ENCODE assay signal across 7 cellular contexts in the genomic region with DNA sequence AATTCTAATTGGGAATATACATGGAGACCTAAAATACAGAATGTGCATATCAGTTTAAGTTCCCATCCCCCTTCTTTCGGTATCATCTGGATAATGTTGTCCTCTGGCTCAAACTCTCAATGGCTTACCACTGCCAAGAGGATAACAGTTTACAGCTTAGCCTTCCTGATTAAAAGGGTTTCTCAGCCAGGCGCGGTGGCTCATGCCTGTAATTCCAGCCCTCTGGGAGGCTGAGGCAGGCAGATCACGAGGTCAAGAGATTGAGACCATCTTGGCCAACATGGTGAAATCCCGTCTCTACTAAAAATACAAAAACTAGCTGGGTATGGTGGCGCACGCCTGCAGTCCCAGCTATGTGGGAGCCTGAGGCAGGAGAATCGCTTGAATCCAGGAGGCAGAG. TPM values are rescaled to one million over a fixed set of nuclear protein-coding genes. Genes with fewer than 3 reads are reported as not detected.
DNase-seq lines count a peak whose midpoint lies in the region; ATAC-seq, FAIRE-seq and TF ChIP-seq lines count a peak whose summit lies in the region.
"Not testable (repeated sequence)": the region's sequence is repeated elsewhere in the genome, so short reads cannot be mapped to it uniquely, and the experiment has no call there.

No MANE protein-coding gene starts in this region.

- not testable (repeated sequence) for H3K4me3 Mint-ChIP-seq in T-helper 1 cell treated with Interleukin-12 subunit alpha and Interleukin-12 subunit beta and Interleukin-4 antibody, amounts not matched to agents 30 μg/mL and 1 μg/mL, for 36 hours; activated T-helper 1 cell treated with anti-CD3 and anti-CD28 coated beads, Interleukin-12 subunit alpha, Interleukin-12 subunit beta, Interleukin-2, Interleukin-4 antibody, amounts not matched to agents 30 ng/mL and 10 ng/mL and 1 ng/mL, durations not matched to agents 14 hours and 24 hours and 36 hours

- H3K27me3 Mint-ChIP-seq in T-helper 1 cell treated with Interleukin-12 subunit alpha and Interleukin-12 subunit beta and Interleukin-4 antibody, amounts not matched to agents 30 μg/mL and 1 μg/mL, for 36 hours (ENCODE audit: low read depth); activated T-helper 1 cell treated with anti-CD3 and anti-CD28 coated beads, Interleukin-12 subunit alpha, Interleukin-12 subunit beta, Interleukin-2, Interleukin-4 antibody, amounts not matched to agents 30 ng/mL and 10 ng/mL and 1 ng/mL, durations not matched to agents 14 hours and 24 hours and 36 hours (ENCODE audit: insufficient read depth): not testable (repeated sequence)

- H3K4me2 ChIP-seq in mesenchymal stem cell (ENCODE audit: low read length, poor library complexity, severe bottlenecking): not testable (repeated sequence)

- H3K23ac ChIP-seq in mesenchymal stem cell (ENCODE audit: low read length in 2 of 2): not testable (repeated sequence)

- H3K4me1 ChIP-seq in heart left ventricle (peaks cover 0 to 55% (median 39%) of the 10 kb centered on the region in 12 donors), sigmoid colon (peaks cover 0 to 58% (median 50%) of the 10 kb centered on the region in 4 donors)
- not testable (repeated sequence) for H3K4me1 ChIP-seq in mesenchymal stem cell (ENCODE audit: control insufficient read depth, insufficient read depth, low read depth, low read length)

- not testable (repeated sequence) for H3K4ac ChIP-seq in mesenchymal stem cell (ENCODE audit: low read depth in 1 of 2, low read length in 2 of 2)

- H3K27ac ChIP-seq in coronary artery; mesenchymal stem cell (ENCODE audit: low read length, poor library complexity, severe bottlenecking): not testable (repeated sequence)
- H3K27ac ChIP-seq in heart left ventricle (peak overlapping the region in 10 of 12 donors; percentile 8 to 80 (median 46)), sigmoid colon (peak overlapping the region in 3 of 4 donors; percentile 25 to 60 (median 59))

- not testable (repeated sequence) for H3K18ac ChIP-seq in mesenchymal stem cell (ENCODE audit: low read depth in 1 of 2, low read length in 2 of 2)

- H3K14ac ChIP-seq in mesenchymal stem cell (ENCODE audit: low read length in 2 of 2): not testable (repeated sequence)

- H3K4me1 Mint-ChIP-seq in T-helper 1 cell treated with Interleukin-12 subunit alpha and Interleukin-12 subunit beta and Interleukin-4 antibody, amounts not matched to agents 30 μg/mL and 1 μg/mL, for 36 hours (ENCODE audit: low read depth): peaks cover 40% of the 10 kb centered on the region
- peaks cover 46% of the 10 kb centered on the region for H3K4me1 Mint-ChIP-seq in activated T-helper 1 cell treated with anti-CD3 and anti-CD28 coated beads, Interleukin-12 subunit alpha, Interleukin-12 subunit beta, Interleukin-2, Interleukin-4 antibody, amounts not matched to agents 30 ng/mL and 10 ng/mL and 1 ng/mL, durations not matched to agents 14 hours and 24 hours and 36 hours (ENCODE audit: low read depth)

- 50 to 60% (median 60%) methylated on average over 8 of the region's 8 CpGs for WGBS in heart left ventricle, 4 donors
- WGBS in mesenchymal stem cell: 98% methylated on average over 7 of the region's 8 CpGs
- 89 to 90% methylated on average over 8 of the region's 8 CpGs for WGBS in sigmoid colon, 2 donors

- not testable (repeated sequence) for H3K27me3 ChIP-seq in heart left ventricle; mesenchymal stem cell (ENCODE audit: control insufficient read depth in 1 of 2, insufficient read depth in 1 of 2, low read length in 2 of 2); sigmoid colon

- peaks cover 30% of the 10 kb centered on the region for H3K36me3 Mint-ChIP-seq in T-helper 1 cell treated with Interleukin-12 subunit alpha and Interleukin-12 subunit beta and Interleukin-4 antibody, amounts not matched to agents 30 μg/mL and 1 μg/mL, for 36 hours (ENCODE audit: low read depth)
- H3K36me3 Mint-ChIP-seq in activated T-helper 1 cell treated with anti-CD3 and anti-CD28 coated beads, Interleukin-12 subunit alpha, Interleukin-12 subunit beta, Interleukin-2, Interleukin-4 antibody, amounts not matched to agents 30 ng/mL and 10 ng/mL and 1 ng/mL, durations not matched to agents 14 hours and 24 hours and 36 hours (ENCODE audit: low read depth): peaks cover 29% of the 10 kb centered on the region

- H2BK12ac ChIP-seq in mesenchymal stem cell (ENCODE audit: low read length in 2 of 2): not testable (repeated sequence)

- peak overlapping the region; percentile 49 for H3K27ac Mint-ChIP-seq in T-helper 1 cell treated with Interleukin-12 subunit alpha and Interleukin-12 subunit beta and Interleukin-4 antibody, amounts not matched to agents 30 μg/mL and 1 μg/mL, for 36 hours
- H3K27ac Mint-ChIP-seq in activated T-helper 1 cell treated with anti-CD3 and anti-CD28 coated beads, Interleukin-12 subunit alpha, Interleukin-12 subunit beta, Interleukin-2, Interleukin-4 antibody, amounts not matched to agents 30 ng/mL and 10 ng/mL and 1 ng/mL, durations not matched to agents 14 hours and 24 hours and 36 hours: peak overlapping the region; percentile 5

- not testable (repeated sequence) for H4K91ac ChIP-seq in mesenchymal stem cell (ENCODE audit: low read length)

- H2AK5ac ChIP-seq in mesenchymal stem cell (ENCODE audit: low read length, severe bottlenecking): not testable (repeated sequence)

- peak; percentile 42 to 63 (median 59) for ATAC-seq in heart left ventricle

- DNase-seq in D721Med (ENCODE audit: insufficient read length, low spot score) (peak; percentile 53), heart left ventricle (peak in 4 of 5 donors; percentile 22 to 60 (median 46))
- DNase-seq in activated T-helper 1 cell treated with anti-CD3 and anti-CD28 coated beads, Interleukin-12 subunit alpha, Interleukin-12 subunit beta, Interleukin-2, Interleukin-4 antibody, amounts not matched to agents 30 ng/mL and 10 ng/mL and 1 ng/mL, durations not matched to agents 14 hours and 24 hours and 36 hours (ENCODE audit: low spot score); coronary artery (ENCODE audit: low spot score); mesenchymal stem cell; sigmoid colon: not testable (repeated sequence)

- not testable (repeated sequence) for H2AFZ ChIP-seq in mesenchymal stem cell (ENCODE audit: low read depth, low read length)

- intact Hi-C loops in activated T-helper 1 cell treated with anti-CD3 and anti-CD28 coated beads, Interleukin-12 subunit alpha, Interleukin-12 subunit beta, Interleukin-2, Interleukin-4 antibody, amounts not matched to agents 30 ng/mL and 10 ng/mL and 1 ng/mL, durations not matched to agents 14 hours and 24 hours and 36 hours (cut with micrococcal nuclease); sigmoid colon (cut with DNase I): not testable (repeated sequence)
- intact Hi-C loops in heart left ventricle (cut with DNase I): loop anchor here in 3 of 10 donors (5.0 to 10.0 kb wide), 3 partner anchors 45 to 168 kb away; a partner anchor contains a TSS

- TF ChIP-seq CTCF in D721Med (IDR thresholded peaks at IDR 0.05; ENCODE audit: insufficient read depth, missing control alignments); coronary artery (IDR thresholded peaks at IDR 0.05); heart left ventricle (IDR thresholded peaks at IDR 0.05); sigmoid colon (IDR thresholded peaks at IDR 0.05): not testable (repeated sequence)

- TF ChIP-seq EP300 in sigmoid colon (IDR thresholded peaks at IDR 0.05): not testable (repeated sequence)

- peaks cover 0 to 58% (median 44%) of the 10 kb centered on the region in 9 donors for H3K36me3 ChIP-seq in heart left ventricle
- peaks cover 8 to 23% of the 10 kb centered on the region in 2 experiments for H3K36me3 ChIP-seq in mesenchymal stem cell (ENCODE audit: control insufficient read depth in 1 of 2, insufficient read depth in 2 of 2, low read depth in 1 of 2, low read length in 2 of 2)
- peaks cover 0 to 33% (median 18%) of the 10 kb centered on the region in 4 donors for H3K36me3 ChIP-seq in sigmoid colon

- H3K4me3 ChIP-seq in coronary artery (peak overlapping the region; percentile 15), mesenchymal stem cell (ENCODE audit: insufficient read depth in 1 of 2, low read depth in 1 of 2, low read length in 2 of 2) (peak overlapping the region in 1 of 2 experiments; percentile 17)
- not testable (repeated sequence) for H3K4me3 ChIP-seq in heart left ventricle, sigmoid colon

- peak; percentile 6 for FAIRE-seq in D721Med (lab: Jason Lieb, UNC)

- H2BK5ac ChIP-seq in mesenchymal stem cell (ENCODE audit: low read depth, low read length, poor library complexity, severe bottlenecking): not testable (repeated sequence)

- H3K9me3 ChIP-seq in heart left ventricle; mesenchymal stem cell (ENCODE audit: control insufficient read depth, low read length); sigmoid colon: not testable (repeated sequence)

- peak overlapping the region; percentile 45 for H3K9ac ChIP-seq in mesenchymal stem cell (ENCODE audit: low read length)

- TF ChIP-seq POLR2A in heart left ventricle (IDR thresholded peaks at IDR 0.05); sigmoid colon (IDR thresholded peaks at IDR 0.05): not testable (repeated sequence)

- H2BK120ac ChIP-seq in mesenchymal stem cell (ENCODE audit: low read depth, low read length): not testable (repeated sequence)

- H3K79me1 ChIP-seq in mesenchymal stem cell (replicated peaks; ENCODE audit: low read length, poor library complexity, severe bottlenecking): not testable (repeated sequence)

- not testable (repeated sequence) for H4K8ac ChIP-seq in mesenchymal stem cell (ENCODE audit: low read length)

- not testable (repeated sequence) for H3K9me3 Mint-ChIP-seq in T-helper 1 cell treated with Interleukin-12 subunit alpha and Interleukin-12 subunit beta and Interleukin-4 antibody, amounts not matched to agents 30 μg/mL and 1 μg/mL, for 36 hours; activated T-helper 1 cell treated with anti-CD3 and anti-CD28 coated beads, Interleukin-12 subunit alpha, Interleukin-12 subunit beta, Interleukin-2, Interleukin-4 antibody, amounts not matched to agents 30 ng/mL and 10 ng/mL and 1 ng/mL, durations not matched to agents 14 hours and 24 hours and 36 hours

- H2BK15ac ChIP-seq in mesenchymal stem cell (ENCODE audit: low read depth, poor library complexity, severe bottlenecking): not testable (repeated sequence)

RNA-seq across cellular contexts. Expression of a gene that starts 5.2 kb away (rescaled TPM):
- 187 and 190 TPM in 2 replicates for total RNA-seq in activated T-helper 1 cell treated with anti-CD3 and anti-CD28 coated beads, Interleukin-12 subunit alpha, Interleukin-12 subunit beta, Interleukin-2, Interleukin-4 antibody, amounts not matched to agents 30 ng/mL and 10 ng/mL and 1 ng/mL, durations not matched to agents 14 hours and 24 hours and 36 hours
- total RNA-seq in heart left ventricle: 100 to 1,000 TPM; 188 to 274 (median 224) TPM
- 100 to 1,000 TPM; 161 to 179 TPM for polyA plus RNA-seq in heart left ventricle
- polyA plus RNA-seq in mesenchymal stem cell (2013, experiment 1 of 2): 103 TPM
- polyA plus RNA-seq in mesenchymal stem cell (2013, experiment 2 of 2): 102 TPM
- total RNA-seq in sigmoid colon: 100 to 1,000 TPM; 158 to 211 (median 207) TPM
- 100 to 1,000 TPM in 2 of 3 donors, 10 to 100 TPM in 1; 97.3 to 140 (median 131) TPM for polyA plus RNA-seq in sigmoid colon

RNA-seq across cellular contexts. Expression of a gene that starts 42.7 kb away (rescaled TPM):
- total RNA-seq in activated T-helper 1 cell treated with anti-CD3 and anti-CD28 coated beads, Interleukin-12 subunit alpha, Interleukin-12 subunit beta, Interleukin-2, Interleukin-4 antibody, amounts not matched to agents 30 ng/mL and 10 ng/mL and 1 ng/mL, durations not matched to agents 14 hours and 24 hours and 36 hours: 42.1 and 42.6 TPM in 2 replicates
- total RNA-seq in heart left ventricle (10 to 100 TPM in 8 of 9 donors, 1 to 10 TPM in 1; 9.8 to 19.4 (median 15.8) TPM), sigmoid colon (10 to 100 TPM; 31.4 to 40.3 (median 38.5) TPM)
- polyA plus RNA-seq in heart left ventricle (10 to 100 TPM in 1 of 2 donors, 1 to 10 TPM in 1; 5.5 to 15.7 TPM), sigmoid colon (10 to 100 TPM in 1 of 3 donors, 1 to 10 TPM in 2; 4.2 to 10.7 (median 6.0) TPM)
- polyA plus RNA-seq in mesenchymal stem cell (2013, experiment 1 of 2): 9.6 TPM
- 9.6 TPM for polyA plus RNA-seq in mesenchymal stem cell (2013, experiment 2 of 2)

RNA-seq across cellular contexts. Expression of a gene that starts 46.2 kb away (rescaled TPM):
- total RNA-seq in activated T-helper 1 cell treated with anti-CD3 and anti-CD28 coated beads, Interleukin-12 subunit alpha, Interleukin-12 subunit beta, Interleukin-2, Interleukin-4 antibody, amounts not matched to agents 30 ng/mL and 10 ng/mL and 1 ng/mL, durations not matched to agents 14 hours and 24 hours and 36 hours: 2,141 and 2,153 TPM in 2 replicates
- total RNA-seq in heart left ventricle (100 to 1,000 TPM; 327 to 924 (median 571) TPM), sigmoid colon (1,000 to 10,000 TPM; 1,033 to 1,396 (median 1,180) TPM)
- polyA plus RNA-seq in heart left ventricle (1,000 to 10,000 TPM; 1,197 to 3,804 TPM), sigmoid colon (1,000 to 10,000 TPM; 3,100 to 3,915 (median 3,764) TPM)
- polyA plus RNA-seq in mesenchymal stem cell (2013, experiment 1 of 2): 2,030 TPM
- polyA plus RNA-seq in mesenchymal stem cell (2013, experiment 2 of 2): 2,181 TPM
